1 cellular context compared by ENCODE assay signal in the genomic region with DNA sequence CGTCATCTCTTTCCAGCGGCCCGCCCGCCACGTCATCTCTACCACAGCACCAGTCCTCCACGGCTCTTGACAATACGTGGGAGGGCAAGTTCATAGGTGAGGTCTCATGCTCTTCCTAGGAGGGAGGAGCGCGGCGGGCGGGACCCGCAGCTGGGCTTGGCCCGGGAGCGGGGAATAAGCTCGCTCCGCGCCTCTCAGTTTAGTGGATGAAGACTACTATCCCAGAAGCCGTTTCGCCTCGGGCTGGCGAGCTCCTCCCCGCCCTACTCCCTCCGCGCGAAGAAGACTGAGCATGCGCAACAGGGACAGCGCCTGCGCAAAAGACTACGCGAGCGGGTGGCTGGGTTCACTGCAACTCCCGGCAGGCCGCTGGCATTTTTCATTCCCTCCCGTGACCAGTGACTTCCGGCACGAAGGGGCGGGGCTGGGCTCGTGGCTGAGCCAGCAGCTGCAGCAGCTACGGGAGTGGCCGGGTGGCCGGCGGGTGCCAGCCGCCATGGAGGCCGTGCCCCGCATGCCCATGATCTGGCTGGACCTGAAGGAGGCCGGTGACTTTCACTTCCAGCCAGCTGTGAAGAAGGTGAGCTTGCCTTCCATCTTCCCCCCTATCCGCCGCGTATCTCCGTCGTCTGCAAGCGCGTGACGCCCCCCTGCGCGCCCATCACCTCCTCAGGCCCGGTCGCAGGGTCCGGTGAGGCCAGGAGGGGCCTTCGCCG.
TF ChIP-seq lines count a peak whose summit lies in the region.

A gene with protein sequence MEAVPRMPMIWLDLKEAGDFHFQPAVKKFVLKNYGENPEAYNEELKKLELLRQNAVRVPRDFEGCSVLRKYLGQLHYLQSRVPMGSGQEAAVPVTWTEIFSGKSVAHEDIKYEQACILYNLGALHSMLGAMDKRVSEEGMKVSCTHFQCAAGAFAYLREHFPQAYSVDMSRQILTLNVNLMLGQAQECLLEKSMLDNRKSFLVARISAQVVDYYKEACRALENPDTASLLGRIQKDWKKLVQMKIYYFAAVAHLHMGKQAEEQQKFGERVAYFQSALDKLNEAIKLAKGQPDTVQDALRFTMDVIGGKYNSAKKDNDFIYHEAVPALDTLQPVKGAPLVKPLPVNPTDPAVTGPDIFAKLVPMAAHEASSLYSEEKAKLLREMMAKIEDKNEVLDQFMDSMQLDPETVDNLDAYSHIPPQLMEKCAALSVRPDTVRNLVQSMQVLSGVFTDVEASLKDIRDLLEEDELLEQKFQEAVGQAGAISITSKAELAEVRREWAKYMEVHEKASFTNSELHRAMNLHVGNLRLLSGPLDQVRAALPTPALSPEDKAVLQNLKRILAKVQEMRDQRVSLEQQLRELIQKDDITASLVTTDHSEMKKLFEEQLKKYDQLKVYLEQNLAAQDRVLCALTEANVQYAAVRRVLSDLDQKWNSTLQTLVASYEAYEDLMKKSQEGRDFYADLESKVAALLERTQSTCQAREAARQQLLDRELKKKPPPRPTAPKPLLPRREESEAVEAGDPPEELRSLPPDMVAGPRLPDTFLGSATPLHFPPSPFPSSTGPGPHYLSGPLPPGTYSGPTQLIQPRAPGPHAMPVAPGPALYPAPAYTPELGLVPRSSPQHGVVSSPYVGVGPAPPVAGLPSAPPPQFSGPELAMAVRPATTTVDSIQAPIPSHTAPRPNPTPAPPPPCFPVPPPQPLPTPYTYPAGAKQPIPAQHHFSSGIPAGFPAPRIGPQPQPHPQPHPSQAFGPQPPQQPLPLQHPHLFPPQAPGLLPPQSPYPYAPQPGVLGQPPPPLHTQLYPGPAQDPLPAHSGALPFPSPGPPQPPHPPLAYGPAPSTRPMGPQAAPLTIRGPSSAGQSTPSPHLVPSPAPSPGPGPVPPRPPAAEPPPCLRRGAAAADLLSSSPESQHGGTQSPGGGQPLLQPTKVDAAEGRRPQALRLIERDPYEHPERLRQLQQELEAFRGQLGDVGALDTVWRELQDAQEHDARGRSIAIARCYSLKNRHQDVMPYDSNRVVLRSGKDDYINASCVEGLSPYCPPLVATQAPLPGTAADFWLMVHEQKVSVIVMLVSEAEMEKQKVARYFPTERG (N-terminal part only) (plus strand): TSS at position 421 of the 716 bp plus-strand sequence. CDS start 76 bp downstream, at position 497.

TF ChIP-seq in K562, 482 proteins besides CTCF, POLR2A, EP300 and RAD21 (continued from another document and continues in another):
- TF ChIP-seq TBP (optimal IDR thresholded peaks at IDR 0.05; ENCODE audit: low read depth, low read length): peak; percentile 84
- no peak; the same call in 1 of the 2 replicates for TF ChIP-seq ZNF589 (CRISPR knock-in tag; IDR thresholded peaks at IDR 0.05; ENCODE audit: low read depth)
- TF ChIP-seq, protein P1, sequence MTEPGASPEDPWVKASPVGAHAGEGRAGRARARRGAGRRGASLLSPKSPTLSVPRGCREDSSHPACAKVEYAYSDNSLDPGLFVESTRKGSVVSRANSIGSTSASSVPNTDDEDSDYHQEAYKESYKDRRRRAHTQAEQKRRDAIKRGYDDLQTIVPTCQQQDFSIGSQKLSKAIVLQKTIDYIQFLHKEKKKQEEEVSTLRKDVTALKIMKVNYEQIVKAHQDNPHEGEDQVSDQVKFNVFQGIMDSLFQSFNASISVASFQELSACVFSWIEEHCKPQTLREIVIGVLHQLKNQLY (CRISPR knock-in tag; conservative IDR thresholded peaks at IDR 0.05): no peak
- TF ChIP-seq NUFIP1 (IDR thresholded peaks at IDR 0.05; ENCODE audit: partially characterized antibody): no peak
- TF ChIP-seq BRCA1 (IDR thresholded peaks at IDR 0.05): no peak
- TF ChIP-seq BRCA1 (CRISPR knock-in tag; IDR thresholded peaks at IDR 0.05): no peak
- TF ChIP-seq ZKSCAN1 (IDR thresholded peaks at IDR 0.05; ENCODE audit: low read depth, low read length): no peak
- TF ChIP-seq MBD2 (IDR thresholded peaks at IDR 0.05; ENCODE audit: borderline replicate concordance, low read depth): peak; percentile 69
- peak; percentile 64 for TF ChIP-seq E2F4 (CRISPR knock-in tag; IDR thresholded peaks at IDR 0.05; ENCODE audit: low read depth)
- 0 out of 2 replicates have a peak, but pooled peaks have one; percentile 10 for TF ChIP-seq CHCHD3 (CRISPR knock-in tag; IDR thresholded peaks at IDR 0.05)
- no peak; the same call in 1 of the 2 replicates for TF ChIP-seq ZNF324 (CRISPR knock-in tag; IDR thresholded peaks at IDR 0.05)
- TF ChIP-seq COPS2 (conservative IDR thresholded peaks at IDR 0.05): no peak
- TF ChIP-seq, protein P2, sequence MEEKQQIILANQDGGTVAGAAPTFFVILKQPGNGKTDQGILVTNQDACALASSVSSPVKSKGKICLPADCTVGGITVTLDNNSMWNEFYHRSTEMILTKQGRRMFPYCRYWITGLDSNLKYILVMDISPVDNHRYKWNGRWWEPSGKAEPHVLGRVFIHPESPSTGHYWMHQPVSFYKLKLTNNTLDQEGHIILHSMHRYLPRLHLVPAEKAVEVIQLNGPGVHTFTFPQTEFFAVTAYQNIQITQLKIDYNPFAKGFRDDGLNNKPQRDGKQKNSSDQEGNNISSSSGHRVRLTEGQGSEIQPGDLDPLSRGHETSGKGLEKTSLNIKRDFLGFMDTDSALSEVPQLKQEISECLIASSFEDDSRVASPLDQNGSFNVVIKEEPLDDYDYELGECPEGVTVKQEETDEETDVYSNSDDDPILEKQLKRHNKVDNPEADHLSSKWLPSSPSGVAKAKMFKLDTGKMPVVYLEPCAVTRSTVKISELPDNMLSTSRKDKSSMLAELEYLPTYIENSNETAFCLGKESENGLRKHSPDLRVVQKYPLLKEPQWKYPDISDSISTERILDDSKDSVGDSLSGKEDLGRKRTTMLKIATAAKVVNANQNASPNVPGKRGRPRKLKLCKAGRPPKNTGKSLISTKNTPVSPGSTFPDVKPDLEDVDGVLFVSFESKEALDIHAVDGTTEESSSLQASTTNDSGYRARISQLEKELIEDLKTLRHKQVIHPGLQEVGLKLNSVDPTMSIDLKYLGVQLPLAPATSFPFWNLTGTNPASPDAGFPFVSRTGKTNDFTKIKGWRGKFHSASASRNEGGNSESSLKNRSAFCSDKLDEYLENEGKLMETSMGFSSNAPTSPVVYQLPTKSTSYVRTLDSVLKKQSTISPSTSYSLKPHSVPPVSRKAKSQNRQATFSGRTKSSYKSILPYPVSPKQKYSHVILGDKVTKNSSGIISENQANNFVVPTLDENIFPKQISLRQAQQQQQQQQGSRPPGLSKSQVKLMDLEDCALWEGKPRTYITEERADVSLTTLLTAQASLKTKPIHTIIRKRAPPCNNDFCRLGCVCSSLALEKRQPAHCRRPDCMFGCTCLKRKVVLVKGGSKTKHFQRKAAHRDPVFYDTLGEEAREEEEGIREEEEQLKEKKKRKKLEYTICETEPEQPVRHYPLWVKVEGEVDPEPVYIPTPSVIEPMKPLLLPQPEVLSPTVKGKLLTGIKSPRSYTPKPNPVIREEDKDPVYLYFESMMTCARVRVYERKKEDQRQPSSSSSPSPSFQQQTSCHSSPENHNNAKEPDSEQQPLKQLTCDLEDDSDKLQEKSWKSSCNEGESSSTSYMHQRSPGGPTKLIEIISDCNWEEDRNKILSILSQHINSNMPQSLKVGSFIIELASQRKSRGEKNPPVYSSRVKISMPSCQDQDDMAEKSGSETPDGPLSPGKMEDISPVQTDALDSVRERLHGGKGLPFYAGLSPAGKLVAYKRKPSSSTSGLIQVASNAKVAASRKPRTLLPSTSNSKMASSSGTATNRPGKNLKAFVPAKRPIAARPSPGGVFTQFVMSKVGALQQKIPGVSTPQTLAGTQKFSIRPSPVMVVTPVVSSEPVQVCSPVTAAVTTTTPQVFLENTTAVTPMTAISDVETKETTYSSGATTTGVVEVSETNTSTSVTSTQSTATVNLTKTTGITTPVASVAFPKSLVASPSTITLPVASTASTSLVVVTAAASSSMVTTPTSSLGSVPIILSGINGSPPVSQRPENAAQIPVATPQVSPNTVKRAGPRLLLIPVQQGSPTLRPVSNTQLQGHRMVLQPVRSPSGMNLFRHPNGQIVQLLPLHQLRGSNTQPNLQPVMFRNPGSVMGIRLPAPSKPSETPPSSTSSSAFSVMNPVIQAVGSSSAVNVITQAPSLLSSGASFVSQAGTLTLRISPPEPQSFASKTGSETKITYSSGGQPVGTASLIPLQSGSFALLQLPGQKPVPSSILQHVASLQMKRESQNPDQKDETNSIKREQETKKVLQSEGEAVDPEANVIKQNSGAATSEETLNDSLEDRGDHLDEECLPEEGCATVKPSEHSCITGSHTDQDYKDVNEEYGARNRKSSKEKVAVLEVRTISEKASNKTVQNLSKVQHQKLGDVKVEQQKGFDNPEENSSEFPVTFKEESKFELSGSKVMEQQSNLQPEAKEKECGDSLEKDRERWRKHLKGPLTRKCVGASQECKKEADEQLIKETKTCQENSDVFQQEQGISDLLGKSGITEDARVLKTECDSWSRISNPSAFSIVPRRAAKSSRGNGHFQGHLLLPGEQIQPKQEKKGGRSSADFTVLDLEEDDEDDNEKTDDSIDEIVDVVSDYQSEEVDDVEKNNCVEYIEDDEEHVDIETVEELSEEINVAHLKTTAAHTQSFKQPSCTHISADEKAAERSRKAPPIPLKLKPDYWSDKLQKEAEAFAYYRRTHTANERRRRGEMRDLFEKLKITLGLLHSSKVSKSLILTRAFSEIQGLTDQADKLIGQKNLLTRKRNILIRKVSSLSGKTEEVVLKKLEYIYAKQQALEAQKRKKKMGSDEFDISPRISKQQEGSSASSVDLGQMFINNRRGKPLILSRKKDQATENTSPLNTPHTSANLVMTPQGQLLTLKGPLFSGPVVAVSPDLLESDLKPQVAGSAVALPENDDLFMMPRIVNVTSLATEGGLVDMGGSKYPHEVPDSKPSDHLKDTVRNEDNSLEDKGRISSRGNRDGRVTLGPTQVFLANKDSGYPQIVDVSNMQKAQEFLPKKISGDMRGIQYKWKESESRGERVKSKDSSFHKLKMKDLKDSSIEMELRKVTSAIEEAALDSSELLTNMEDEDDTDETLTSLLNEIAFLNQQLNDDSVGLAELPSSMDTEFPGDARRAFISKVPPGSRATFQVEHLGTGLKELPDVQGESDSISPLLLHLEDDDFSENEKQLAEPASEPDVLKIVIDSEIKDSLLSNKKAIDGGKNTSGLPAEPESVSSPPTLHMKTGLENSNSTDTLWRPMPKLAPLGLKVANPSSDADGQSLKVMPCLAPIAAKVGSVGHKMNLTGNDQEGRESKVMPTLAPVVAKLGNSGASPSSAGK (IDR thresholded peaks at IDR 0.05): peak; percentile 71
- 0 out of 2 replicates have a peak, but pooled peaks have one; percentile 19 for TF ChIP-seq SMC3 (conservative IDR thresholded peaks at IDR 0.05; ENCODE audit: insufficient read depth, low read depth, low read length)
- TF ChIP-seq ZNF407 (IDR thresholded peaks at IDR 0.05; ENCODE audit: low read depth): no peak; the same call in 1 of the 2 replicates
- TF ChIP-seq ZNF778 (CRISPR knock-in tag; IDR thresholded peaks at IDR 0.05): no peak
- peak; percentile 69 for TF ChIP-seq TAF1 (IDR thresholded peaks at IDR 0.05; ENCODE audit: control insufficient read depth, extremely low read depth, insufficient read depth, low read length, severe bottlenecking)
- TF ChIP-seq RFX5 (IDR thresholded peaks at IDR 0.05; ENCODE audit: low read depth, low read length): no peak
- TF ChIP-seq MEF2D (tag; conservative IDR thresholded peaks at IDR 0.05; ENCODE audit: low read depth): no peak
- no peak; the same call in 1 of the 2 replicates for TF ChIP-seq TRIM28 (IDR thresholded peaks at IDR 0.05)
- peak; percentile 97 for TF ChIP-seq RBFOX2 (IDR thresholded peaks at IDR 0.05; ENCODE audit: low read depth, low read length)
- peak; percentile 77 for TF ChIP-seq ZNF143 (CRISPR knock-in tag; IDR thresholded peaks at IDR 0.05)
- TF ChIP-seq ELF4 (CRISPR knock-in tag; IDR thresholded peaks at IDR 0.05): 0 out of 2 replicates have a peak, but pooled peaks have one; percentile 49
